Comparison of ENCODE assay signal across 18 cellular contexts in genomic region chr1:240008298-240008697, GRCh38.
DNase-seq lines count a peak whose midpoint lies in the region; ATAC-seq, FAIRE-seq and TF ChIP-seq lines count a peak whose summit lies in the region.
"Had no signal": no experiment of that assay in that cellular context is flagged by ENCODE, and none has a peak within 500 bp of the region (broad histone marks: within the 10 kb centered on the region; RNA-seq: fewer than 3 reads in every experiment).

No MANE protein-coding gene starts in this region.

- no peaks in the 10 kb centered on the region for H3K36me3 Mint-ChIP-seq in activated CD4-positive, alpha-beta T cell treated with anti-CD3 and anti-CD28 coated beads for 36 hours (ENCODE audit: low read depth)
- H3K36me3 Mint-ChIP-seq: CD8-positive, alpha-beta memory T cell had no signal

- no peak for FAIRE-seq in pancreas (lab: Jason Lieb, UNC)
- FAIRE-seq: GM12878, GM18507 had no signal

- H3K27ac ChIP-seq in pancreas (no peak overlapping the region), stomach (no peak overlapping the region)
- H3K27ac ChIP-seq: BLaER1, HL-60 had no signal

- POLR2A ChIA-PET in activated CD4-positive, alpha-beta T cell treated with anti-CD3 and anti-CD28 coated beads for 36 hours (lab: Charles Lee) = no interaction called here

- H3K27me3 Mint-ChIP-seq in activated CD4-positive, alpha-beta T cell treated with anti-CD3 and anti-CD28 coated beads for 36 hours = no peaks in the 10 kb centered on the region

- no peak overlapping the region for H3K4me3 ChIP-seq in pancreas
- H3K4me3 ChIP-seq in stomach = no peak overlapping the region
- H3K4me3 ChIP-seq: BLaER1, GM12878, HAP-1 had no signal

- TF ChIP-seq EP300 in stomach (IDR thresholded peaks at IDR 0.05) = no peak

- no peaks in the 10 kb centered on the region for H3K4me1 Mint-ChIP-seq in activated CD4-positive, alpha-beta T cell treated with anti-CD3 and anti-CD28 coated beads for 36 hours
- H3K4me1 Mint-ChIP-seq: CD8-positive, alpha-beta memory T cell had no signal

- TF ChIP-seq CTCF in pancreas (IDR thresholded peaks at IDR 0.05) = no peak
- TF ChIP-seq CTCF in stomach (IDR thresholded peaks at IDR 0.05) = no peak

- H3K27me3 ChIP-seq in pancreas (no peaks in the 10 kb centered on the region), stomach (peaks cover 0 to 28% (median 0%) of the 10 kb centered on the region in 3 donors)
- H3K27me3 ChIP-seq: BLaER1 had no signal

- TF ChIP-seq POLR2A in stomach (IDR thresholded peaks at IDR 0.05) = no peak

- no peak overlapping the region for H3K4me3 Mint-ChIP-seq in activated CD4-positive, alpha-beta T cell treated with anti-CD3 and anti-CD28 coated beads for 36 hours
- H3K4me3 Mint-ChIP-seq: CD8-positive, alpha-beta memory T cell; HFFc6 had no signal

- WGBS in pancreas, 2 donors = 20 to 27% methylated on average over 5 of the region's 5 CpGs
- 10 to 58% (median 52%) methylated on average over 2 to 5 of the region's 5 CpGs for WGBS in stomach, 5 donors

- H3K4me1 ChIP-seq in pancreas (no peaks in the 10 kb centered on the region), stomach (no peaks in the 10 kb centered on the region)
- H3K4me1 ChIP-seq: BLaER1, HAP-1 had no signal

- H3K9me3 ChIP-seq in pancreas = no peaks in the 10 kb centered on the region
- H3K9me3 ChIP-seq in stomach = peaks cover 0 to 13% (median 10%) of the 10 kb centered on the region in 4 donors
- H3K9me3 ChIP-seq: BLaER1, HAP-1 had no signal

- CTCF ChIA-PET in activated CD4-positive, alpha-beta T cell treated with anti-CD3 and anti-CD28 coated beads for 36 hours (lab: Charles Lee) = interaction anchor here (1.2 to 1.9 kb wide), 2 partner anchors 12 to 141 kb away, joined by 3 to 4 read pairs; no protein-coding TSS in a partner anchor

- no peaks in the 10 kb centered on the region for H3K36me3 ChIP-seq in pancreas
- H3K36me3 ChIP-seq in stomach = no peaks in the 10 kb centered on the region
- H3K36me3 ChIP-seq: BLaER1, HAP-1 had no signal

- ATAC-seq in left colon = peak; percentile 93
- no peak for ATAC-seq in activated CD4-positive, alpha-beta T cell treated with anti-CD3 and anti-CD28 coated beads for 36 hours
- ATAC-seq in pancreas = no peak
- ATAC-seq: GM12878 had no signal

- no peak overlapping the region for H3K27ac Mint-ChIP-seq in activated CD4-positive, alpha-beta T cell treated with anti-CD3 and anti-CD28 coated beads for 36 hours
- H3K27ac Mint-ChIP-seq: CD8-positive, alpha-beta memory T cell; HFFc6 had no signal

- H3K9me3 Mint-ChIP-seq in activated CD4-positive, alpha-beta T cell treated with anti-CD3 and anti-CD28 coated beads for 36 hours (ENCODE audit: low read depth) = peaks cover 7% of the 10 kb centered on the region

- intact Hi-C loops in left colon (cut with DNase I, micrococcal nuclease) = no loop called here
- intact Hi-C loops in activated CD4-positive, alpha-beta T cell treated with anti-CD3 and anti-CD28 coated beads for 36 hours (cut with DNase I, micrococcal nuclease) = no loop called here
- intact Hi-C loops in pancreas (cut with DNase I) = no loop called here
- intact Hi-C loops in stomach (cut with DNase I; ENCODE audit: low total_unique reads) = no loop called here

- DNase-seq in NCI-H82 (lab: John Stamatoyannopoulos, UW) = peak; percentile 45
- DNase-seq in NCI-H82 treated with DMSO at 0.1 percent for 48 hours (lab: John Stamatoyannopoulos, UW; ENCODE audit: unreplicated experiment) = no peak
- DNase-seq in NCI-H524 treated with DMSO at 0.1 percent for 48 hours (lab: John Stamatoyannopoulos, UW) = peak; percentile 58
- peak in 1 of 2 donors; percentile 20 for DNase-seq in left colon
- no peak for DNase-seq in activated CD4-positive, alpha-beta T cell treated with anti-CD3 and anti-CD28 coated beads for 36 hours
- DNase-seq in pancreas = no peak
- DNase-seq in stomach = no peak
- DNase-seq: 8988T; AML-193; CD8-positive, alpha-beta memory T cell; DMS 273 treated with DMSO at 0.1 percent for 48 hours; GOT3; HFFc6 had no signal

Comparison
In these comparisons a context has a peak if more than half of its experiments do, and no peak if none do; other contexts are left out.
1. DNase-seq: peak in NCI-H82 (single experiment) and NCI-H524 treated with DMSO at 0.1 percent for 48 hours (single experiment); none in NCI-H82 treated with DMSO at 0.1 percent for 48 hours (single experiment), activated CD4-positive, alpha-beta T cell treated with anti-CD3 and anti-CD28 coated beads for 36 hours (single experiment), pancreas (0 of 6) and stomach (single experiment).